16 cellular contexts compared by ENCODE assay signal in genomic region chr13:83221813-83222241, GRCh38.
DNase-seq lines count a peak whose midpoint lies in the region; ATAC-seq, FAIRE-seq and TF ChIP-seq lines count a peak whose summit lies in the region.
"Had no signal": no experiment of that assay in that cellular context is flagged by ENCODE, and none has a peak within 500 bp of the region (broad histone marks: within the 10 kb centered on the region; RNA-seq: fewer than 3 reads in every experiment).

No MANE protein-coding gene starts in this region.

- H3K27me3 ChIP-seq in DND-41 (ENCODE audit: insufficient read depth, low read length, poor library complexity) (no peaks in the 10 kb centered on the region), bronchial epithelial cell (ENCODE audit: control insufficient read depth, insufficient read depth, low read length) (no peaks in the 10 kb centered on the region), Karpas-422 (ENCODE audit: low read length) (no peaks in the 10 kb centered on the region), ascending aorta (no peaks in the 10 kb centered on the region)

- H3K79me2 ChIP-seq in DND-41 (ENCODE audit: insufficient read depth, low read length) (no peaks in the 10 kb centered on the region), Karpas-422 (ENCODE audit: low read length) (no peaks in the 10 kb centered on the region)

- H3K27me3 Mint-ChIP-seq in activated CD4-positive, alpha-beta memory T cell treated with anti-CD3 and anti-CD28 coated beads for 36 hours: no peaks in the 10 kb centered on the region
- H3K27me3 Mint-ChIP-seq: CD4-positive, CD25-positive, alpha-beta regulatory T cell; T-cell had no signal

- no peaks in the 10 kb centered on the region for H3K9me2 ChIP-seq in Karpas-422 (replicated peaks; ENCODE audit: insufficient read depth, low read length)

- no peak overlapping the region for H3K4me3 Mint-ChIP-seq in activated CD4-positive, alpha-beta memory T cell treated with anti-CD3 and anti-CD28 coated beads for 36 hours
- H3K4me3 Mint-ChIP-seq: CD4-positive, CD25-positive, alpha-beta regulatory T cell; stimulated activated effector memory CD8-positive, alpha-beta T cell treated with anti-CD3 and anti-CD28 coated beads, Interleukin-12 subunit alpha, Interleukin-12 subunit beta, amount 100 ng/mL, for 72 hours; T-cell had no signal

- H3K36me3 Mint-ChIP-seq in activated CD4-positive, alpha-beta memory T cell treated with anti-CD3 and anti-CD28 coated beads for 36 hours: no peaks in the 10 kb centered on the region
- H3K36me3 Mint-ChIP-seq: CD4-positive, CD25-positive, alpha-beta regulatory T cell; stimulated activated effector memory CD8-positive, alpha-beta T cell treated with anti-CD3 and anti-CD28 coated beads, Interleukin-12 subunit alpha, Interleukin-12 subunit beta, amount 100 ng/mL, for 72 hours; T-cell had no signal

- CTCF ChIA-PET in activated CD4-positive, alpha-beta memory T cell treated with anti-CD3 and anti-CD28 coated beads for 36 hours (lab: Charles Lee): no interaction called here

- H3K9ac ChIP-seq in DND-41 (ENCODE audit: low read depth, low read length) (no peak overlapping the region), Karpas-422 (ENCODE audit: low read length) (no peak overlapping the region)

- no peak overlapping the region for H3K27ac Mint-ChIP-seq in activated CD4-positive, alpha-beta memory T cell treated with anti-CD3 and anti-CD28 coated beads for 36 hours
- H3K27ac Mint-ChIP-seq: CD4-positive, CD25-positive, alpha-beta regulatory T cell; stimulated activated effector memory CD8-positive, alpha-beta T cell treated with anti-CD3 and anti-CD28 coated beads, Interleukin-12 subunit alpha, Interleukin-12 subunit beta, amount 100 ng/mL, for 72 hours; T-cell had no signal

- H3K27ac ChIP-seq in DND-41 (ENCODE audit: low read length) (no peak overlapping the region), Karpas-422 (ENCODE audit: low read length) (no peak overlapping the region), ascending aorta (no peak overlapping the region)
- H3K27ac ChIP-seq: HL-60 had no signal

- H3K4me1 Mint-ChIP-seq in activated CD4-positive, alpha-beta memory T cell treated with anti-CD3 and anti-CD28 coated beads for 36 hours (ENCODE audit: low read depth): no peaks in the 10 kb centered on the region
- H3K4me1 Mint-ChIP-seq: CD4-positive, CD25-positive, alpha-beta regulatory T cell; stimulated activated effector memory CD8-positive, alpha-beta T cell treated with anti-CD3 and anti-CD28 coated beads, Interleukin-12 subunit alpha, Interleukin-12 subunit beta, amount 100 ng/mL, for 72 hours; T-cell had no signal

- POLR2A ChIA-PET in activated CD4-positive, alpha-beta memory T cell treated with anti-CD3 and anti-CD28 coated beads for 36 hours (lab: Charles Lee): no interaction called here

- no peak for ATAC-seq in DND-41 (ENCODE audit: insufficient read depth, low read depth)
- ATAC-seq: stimulated activated effector memory CD8-positive, alpha-beta T cell treated with anti-CD3 and anti-CD28 coated beads, Interleukin-12 subunit alpha, Interleukin-12 subunit beta, amount 100 ng/mL, for 72 hours; T-cell had no signal

- H3K4me2 ChIP-seq in DND-41 (ENCODE audit: insufficient read depth, low read length): no peak overlapping the region
- no peak overlapping the region for H3K4me2 ChIP-seq in Karpas-422 (ENCODE audit: low read depth, low read length, poor library complexity, severe bottlenecking)

- H3K9me3 ChIP-seq in DND-41 (ENCODE audit: insufficient read depth, low read length, severe bottlenecking) (peaks cover 2% of the 10 kb centered on the region), Karpas-422 (ENCODE audit: low read length) (peaks cover 5% of the 10 kb centered on the region; the same call in 1 of the 2 replicates), ascending aorta (no peaks in the 10 kb centered on the region)

- no peaks in the 10 kb centered on the region for H4K20me1 ChIP-seq in DND-41 (ENCODE audit: insufficient read depth, low read length)
- no peaks in the 10 kb centered on the region for H4K20me1 ChIP-seq in Karpas-422 (ENCODE audit: insufficient read depth, low read depth, low read length)

- TF ChIP-seq CTCF in DND-41 (IDR thresholded peaks at IDR 0.05; ENCODE audit: borderline replicate concordance, extremely low read depth, low read length, poor library complexity, severe bottlenecking) (no peak), bronchial epithelial cell (IDR thresholded peaks at IDR 0.05; ENCODE audit: insufficient read depth, low read length, severe bottlenecking) (no peak), ascending aorta (IDR thresholded peaks at IDR 0.05) (no peak)

- H2AFZ ChIP-seq in DND-41 (ENCODE audit: low read depth, low read length): peak overlapping the region; percentile 36; the same call in 1 of the 2 replicates
- no peak overlapping the region for H2AFZ ChIP-seq in Karpas-422 (ENCODE audit: low read length)

- H3K36me3 ChIP-seq in DND-41 (ENCODE audit: insufficient read depth, low read length): no peaks in the 10 kb centered on the region
- no peaks in the 10 kb centered on the region for H3K36me3 ChIP-seq in bronchial epithelial cell (ENCODE audit: control insufficient read depth, insufficient read depth, low read length)
- no peaks in the 10 kb centered on the region for H3K36me3 ChIP-seq in Karpas-422 (ENCODE audit: insufficient read depth, low read length)
- no peaks in the 10 kb centered on the region for H3K36me3 ChIP-seq in ascending aorta

- intact Hi-C loops in activated CD4-positive, alpha-beta memory T cell treated with anti-CD3 and anti-CD28 coated beads for 36 hours (cut with micrococcal nuclease): no loop called here
- intact Hi-C loops in ascending aorta (cut with DNase I): no loop called here

- no peaks in the 10 kb centered on the region for H3K4me1 ChIP-seq in DND-41 (ENCODE audit: insufficient read depth, low read length)
- H3K4me1 ChIP-seq in Karpas-422 (ENCODE audit: low read length): no peaks in the 10 kb centered on the region
- H3K4me1 ChIP-seq in ascending aorta: no peaks in the 10 kb centered on the region

- FAIRE-seq in bronchial epithelial cell (lab: Jason Lieb, UNC): no peak

- no peak overlapping the region for H3K4me3 ChIP-seq in DND-41 (ENCODE audit: low read depth in 1 of 2, low read length in 2 of 2)
- no peak overlapping the region for H3K4me3 ChIP-seq in bronchial epithelial cell (ENCODE audit: low read depth, low read length)
- H3K4me3 ChIP-seq in Karpas-422 (ENCODE audit: low read length): no peak overlapping the region
- no peak overlapping the region for H3K4me3 ChIP-seq in ascending aorta

- no peak for DNase-seq in DND-41
- peak; percentile 9 for DNase-seq in NCI-H446 treated with DMSO at 0.1 percent for 48 hours (lab: John Stamatoyannopoulos, UW)
- peak; percentile 50 for DNase-seq in bronchial epithelial cell (ENCODE audit: low read depth)
- peak; percentile 54 for DNase-seq in myocyte (ENCODE audit: low read depth)
- DNase-seq in Karpas-422: no peak
- DNase-seq in activated CD4-positive, alpha-beta memory T cell treated with anti-CD3 and anti-CD28 coated beads for 36 hours: no peak
- no peak for DNase-seq in ascending aorta (ENCODE audit: low spot score in 2 of 2)
- no peak for DNase-seq in NCI-H187 treated with DMSO at 0.1 percent for 48 hours (lab: John Stamatoyannopoulos, UW)
- DNase-seq: activated T-cell treated with anti-CD3 and anti-CD28 coated beads, Interleukin-2, amount 50 U/mL, for 1 hour; CD4-positive, CD25-positive, alpha-beta regulatory T cell; dermis blood vessel endothelial cell; NCI-H2171; stimulated activated CD4-positive, alpha-beta T cell treated with anti-CD3 and anti-CD28 coated beads, Interleukin-4, amount 100 ng/mL, for 1 hour; T-cell had no signal

- H3K9me3 Mint-ChIP-seq in activated CD4-positive, alpha-beta memory T cell treated with anti-CD3 and anti-CD28 coated beads for 36 hours: peaks cover 5% of the 10 kb centered on the region

Comparison
In these comparisons a context has a peak if more than half of its experiments do, and no peak if none do; other contexts are left out.
1. DNase-seq: peak in NCI-H446 treated with DMSO at 0.1 percent for 48 hours (single experiment), bronchial epithelial cell (single experiment) and myocyte (single experiment); none in DND-41 (single experiment), Karpas-422 (single experiment), activated CD4-positive, alpha-beta memory T cell treated with anti-CD3 and anti-CD28 coated beads for 36 hours (single experiment), ascending aorta (0 of 2) and NCI-H187 treated with DMSO at 0.1 percent for 48 hours (single experiment).